ENCODE assay signal across 1 cellular context in genomic region chr10:13902868-13903267, GRCh38.
A peak's percentile ranks its signal among the peaks of the same experiment; 100 is the strongest.
TF ChIP-seq lines count a peak whose summit lies in the region.

No MANE protein-coding gene starts in this region.

TF ChIP-seq in HEK293, 187 proteins besides CTCF, POLR2A, EP300 and RAD21:
- no peak for TF ChIP-seq ZNF280D (tag by site-specific recombination; IDR thresholded peaks at IDR 0.05)
- peak; percentile 80 for TF ChIP-seq ZNF623 (tag by site-specific recombination; IDR thresholded peaks at IDR 0.05)
